In genomic region chr1:174875306-174875705, GRCh38 we compare ENCODE assay signal across 2 cellular contexts.
A peak's percentile ranks its signal among the peaks of the same experiment; 100 is the strongest.
TF ChIP-seq lines count a peak whose summit lies in the region.

No MANE protein-coding gene starts in this region.

TF ChIP-seq in HEK293, 187 proteins besides CTCF, POLR2A, EP300 and RAD21 (continued from another document):
- TF ChIP-seq ZNF518A (tag by site-specific recombination; conservative IDR thresholded peaks at IDR 0.05; ENCODE audit: low read depth) (no peak), ZNF549 (tag by site-specific recombination; IDR thresholded peaks at IDR 0.05) (no peak), SCRT2 (tag by site-specific recombination; IDR thresholded peaks at IDR 0.05) (peak; percentile 93)

TF ChIP-seq in K562, 482 proteins besides CTCF, POLR2A, EP300 and RAD21 (continued from another document):
- TF ChIP-seq ZFP91 (CRISPR knock-in tag; IDR thresholded peaks at IDR 0.05): no peak
- TF ChIP-seq CEBPB (tag; IDR thresholded peaks at IDR 0.05): 0 out of 2 replicates have a peak, but pooled peaks have one; percentile 22
- TF ChIP-seq ZNF780A (CRISPR knock-in tag; IDR thresholded peaks at IDR 0.05): no peak
- TF ChIP-seq HNRNPLL (IDR thresholded peaks at IDR 0.05; ENCODE audit: low read depth, low read length, poor library complexity, severe bottlenecking): no peak
- no peak for TF ChIP-seq ZBTB33 (CRISPR knock-in tag; IDR thresholded peaks at IDR 0.05)
- TF ChIP-seq ZBTB17 (CRISPR knock-in tag; IDR thresholded peaks at IDR 0.05): no peak
- no peak for TF ChIP-seq HMG20B (CRISPR knock-in tag; IDR thresholded peaks at IDR 0.05)
- no peak for TF ChIP-seq COPS2 (conservative IDR thresholded peaks at IDR 0.05)
- TF ChIP-seq TEAD4 (IDR thresholded peaks at IDR 0.05; ENCODE audit: low read length): no peak
- no peak for TF ChIP-seq TEAD4 (CRISPR knock-in tag; IDR thresholded peaks at IDR 0.05; ENCODE audit: borderline replicate concordance)
- no peak for TF ChIP-seq CGGBP1 (CRISPR knock-in tag; IDR thresholded peaks at IDR 0.05)
- TF ChIP-seq ZNF280B (CRISPR knock-in tag; IDR thresholded peaks at IDR 0.05): no peak
- TF ChIP-seq ZEB2 (IDR thresholded peaks at IDR 0.05): peak; percentile 56; the same call in 1 of the 2 replicates
- TF ChIP-seq NFIC (IDR thresholded peaks at IDR 0.05): peak; percentile 57
- TF ChIP-seq NCOA2 (IDR thresholded peaks at IDR 0.05; ENCODE audit: partially characterized antibody in 2 of 2): no peak
TF ChIP-seq in K562: peak in this region for 8.
